ENCODE assay signal across 26 cellular contexts in the genomic region with DNA sequence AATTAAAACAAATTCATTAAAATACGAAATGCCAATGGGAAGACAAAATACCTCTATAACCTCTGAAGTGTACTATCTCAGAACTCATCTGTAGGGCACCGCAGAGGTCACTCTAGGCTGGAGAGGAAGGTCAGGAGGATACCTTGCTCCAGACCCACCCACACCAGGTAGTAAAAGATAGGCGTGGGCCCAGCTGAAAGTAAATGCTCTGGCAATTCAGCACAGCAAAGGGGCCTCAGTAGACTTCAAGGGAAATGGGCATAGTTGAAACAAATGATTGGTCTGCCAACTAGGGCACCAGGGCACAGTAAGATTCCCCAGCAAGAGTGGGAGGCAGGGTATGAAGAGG.
"Had no signal": no experiment of that assay in that cellular context is flagged by ENCODE, and none has a peak within 500 bp of the region (broad histone marks: within the 10 kb centered on the region; RNA-seq: fewer than 3 reads in every experiment).

No MANE protein-coding gene starts in this region.

- H3K4me3 ChIP-seq: breast epithelium, SJCRH30 had no signal

- H3K9ac ChIP-seq: SK-N-SH had no signal

- ATAC-seq: activated CD4-positive, CD25-positive, alpha-beta regulatory T cell treated with anti-CD3 and anti-CD28 coated beads, Interleukin-2, amount 50 U/mL, for 24 hours; activated CD8-positive, alpha-beta T cell treated with anti-CD3 and anti-CD28 coated beads, Interleukin-2, amount 10 ng/mL, durations not matched to agents 7 days and 5 days; activated T-cell treated with anti-CD3 and anti-CD28 coated beads, Interleukin-2, amount 50 U/mL, for 72 hours; Panc1 had no signal

- H3K27me3 ChIP-seq: breast epithelium, SJCRH30 had no signal

- H3K4me2 ChIP-seq: SK-N-SH had no signal

- H3K27ac ChIP-seq: breast epithelium, RWPE1, SJCRH30 had no signal

- H3K27ac Mint-ChIP-seq: activated CD8-positive, alpha-beta T cell treated with anti-CD3 and anti-CD28 coated beads, Interleukin-2, amount 10 ng/mL, durations not matched to agents 7 days and 5 days; activated T-cell treated with anti-CD3 and anti-CD28 coated beads, Interleukin-2, amount 50 U/mL, for 72 hours; activated T-helper 2 cell treated with anti-CD3 and anti-CD28 coated beads, Interferon-gamma antibody, Interleukin-2, Interleukin-4, amounts not matched to agents 10 μg/mL and 5 μg/mL and 100 μg/mL, durations not matched to agents 14 hours and 24 hours and 36 hours had no signal

- H3K4me3 Mint-ChIP-seq: activated CD8-positive, alpha-beta T cell treated with anti-CD3 and anti-CD28 coated beads, Interleukin-2, amount 10 ng/mL, durations not matched to agents 7 days and 5 days; activated T-cell treated with anti-CD3 and anti-CD28 coated beads, Interleukin-2, amount 50 U/mL, for 72 hours had no signal

- H3K4me1 ChIP-seq: breast epithelium, SJCRH30 had no signal

- DNase-seq: activated CD4-positive, alpha-beta T cell treated with anti-CD3 and anti-CD28 coated beads for 48 hours; activated CD4-positive, alpha-beta T cell treated with anti-CD3 and anti-CD28 coated beads, Interleukin-2, amount 50 U/mL, for 4 hours; activated CD8-positive, alpha-beta T cell treated with anti-CD3 and anti-CD28 coated beads, Interleukin-2, amount 10 ng/mL, durations not matched to agents 7 days and 5 days; activated gamma-delta T cell treated with Interleukin-2 at 50 U/mL for 16 hours; activated naive CD4-positive, alpha-beta T cell treated with anti-CD3 and anti-CD28 coated beads, Interleukin-2, amount 50 U/mL, for 16 hours; activated T-cell treated with anti-CD3 and anti-CD28 coated beads, Interleukin-2, amount 50 U/mL, for 72 hours; aorta; caudate nucleus; Karpas-422; MM.1S; NCI-H1105; NCI-H1436; NCI-H1694 treated with DMSO at 0.1 percent for 48 hours; NCI-H2029 treated with DMSO at 0.1 percent for 48 hours; NCI-H510A treated with DMSO at 0.1 percent for 48 hours; NCI-H69; NK-92 treated with Interleukin-12 subunit alpha and Interleukin-12 subunit beta, amount 100 ng/mL, for 24 hours; OCI-M1; Right ventricle myocardium superior; SJCRH30; SK-N-SH had no signal

- H3K9me3 Mint-ChIP-seq: activated T-cell treated with anti-CD3 and anti-CD28 coated beads, Interleukin-2, amount 50 U/mL, for 72 hours; activated T-helper 2 cell treated with anti-CD3 and anti-CD28 coated beads, Interferon-gamma antibody, Interleukin-2, Interleukin-4, amounts not matched to agents 10 μg/mL and 5 μg/mL and 100 μg/mL, durations not matched to agents 14 hours and 24 hours and 36 hours had no signal

- H3K36me3 ChIP-seq: breast epithelium, SJCRH30 had no signal

- H3K9me3 ChIP-seq: breast epithelium, SJCRH30, SK-N-SH had no signal

- H3K9me2 ChIP-seq: SK-N-SH had no signal
